In genomic region chr5:59034498-59035186, GRCh38 we compare ENCODE assay signal across 8 cellular contexts.
DNase-seq lines count a peak whose midpoint lies in the region; ATAC-seq and TF ChIP-seq lines count a peak whose summit lies in the region.

No MANE protein-coding gene starts in this region.

- H3K4me3 ChIP-seq in AG09309 (ENCODE audit: control insufficient read depth, low read depth, low read length) (no peak overlapping the region), esophagus muscularis mucosa (no peak overlapping the region)

- no peak overlapping the region for H3K4me3 Mint-ChIP-seq in stimulated activated memory B cell treated with anti-CD40 and anti-IgM and Interleukin-4, amounts not matched to agents 10 μg/mL and 1 μg/mL and 100 μg/mL, for 72 hours

- TF ChIP-seq CTCF in AG09309 (IDR thresholded peaks at IDR 0.05; ENCODE audit: control insufficient read depth, insufficient read depth, low read depth, low read length, missing control alignments) (peak; percentile 72), esophagus muscularis mucosa (IDR thresholded peaks at IDR 0.05) (peak; percentile 43 to 62 (median 54))

- peaks cover 6% of the 10 kb centered on the region for H3K36me3 Mint-ChIP-seq in stimulated activated memory B cell treated with anti-CD40 and anti-IgM and Interleukin-4, amounts not matched to agents 10 μg/mL and 1 μg/mL and 100 μg/mL, for 72 hours

- WGBS in esophagus muscularis mucosa = 77% methylated on average over 3 of the region's 3 CpGs

- no peak for TF ChIP-seq POLR2A in esophagus muscularis mucosa (IDR thresholded peaks at IDR 0.05; ENCODE audit: low read depth)

- H3K4me1 ChIP-seq in esophagus muscularis mucosa = peaks cover 6 to 53% (median 31%) of the 10 kb centered on the region in 4 donors

- no peaks in the 10 kb centered on the region for H3K9me3 ChIP-seq in esophagus muscularis mucosa

- peaks cover 4% of the 10 kb centered on the region for H3K9me3 Mint-ChIP-seq in stimulated activated memory B cell treated with anti-CD40 and anti-IgM and Interleukin-4, amounts not matched to agents 10 μg/mL and 1 μg/mL and 100 μg/mL, for 72 hours

- H3K36me3 ChIP-seq in esophagus muscularis mucosa = no peaks in the 10 kb centered on the region

- peak; percentile 20 for DNase-seq in AG09309 (ENCODE audit: low read depth)
- peak; percentile 65 for DNase-seq in EL
- DNase-seq in SW480 (ENCODE audit: low spot score) = peak; percentile 73
- no peak for DNase-seq in esophagus muscularis mucosa (ENCODE audit: extremely low spot score)
- peak; percentile 25 for DNase-seq in retina
- no peak for DNase-seq in T1000 (lab: John Stamatoyannopoulos, UW)

- no peaks in the 10 kb centered on the region for H3K27me3 Mint-ChIP-seq in stimulated activated memory B cell treated with anti-CD40 and anti-IgM and Interleukin-4, amounts not matched to agents 10 μg/mL and 1 μg/mL and 100 μg/mL, for 72 hours

- peak; percentile 46 for ATAC-seq in HG03432 (IDR thresholded peaks at IDR 0.05; ENCODE audit: unreplicated experiment)
- ATAC-seq in stimulated activated memory B cell treated with anti-CD40 and anti-IgM and Interleukin-4, amounts not matched to agents 10 μg/mL and 1 μg/mL and 100 μg/mL, for 72 hours = no peak

- no peak overlapping the region for H3K27ac Mint-ChIP-seq in stimulated activated memory B cell treated with anti-CD40 and anti-IgM and Interleukin-4, amounts not matched to agents 10 μg/mL and 1 μg/mL and 100 μg/mL, for 72 hours

- H3K27ac ChIP-seq in esophagus muscularis mucosa (replicated peaks in 1 of 4) = peak overlapping the region in 2 of 4 donors; percentile 13 to 49

- no peak for TF ChIP-seq EP300 in esophagus muscularis mucosa (IDR thresholded peaks at IDR 0.05)

- intact Hi-C loops in esophagus muscularis mucosa (cut with DNase I) = loop anchor here (5.0 kb wide), 2 partner anchors 93 to 138 kb away; no protein-coding TSS in a partner anchor

- H3K4me1 Mint-ChIP-seq in stimulated activated memory B cell treated with anti-CD40 and anti-IgM and Interleukin-4, amounts not matched to agents 10 μg/mL and 1 μg/mL and 100 μg/mL, for 72 hours = peaks cover 14% of the 10 kb centered on the region

- H3K27me3 ChIP-seq in esophagus muscularis mucosa = no peaks in the 10 kb centered on the region

Comparison
In these comparisons a context has a peak if more than half of its experiments do, and no peak if none do; other contexts are left out.
1. DNase-seq: peak in AG09309 (single experiment), EL (single experiment), SW480 (single experiment) and retina (single experiment); none in esophagus muscularis mucosa (single experiment) and T1000 (single experiment).